1 cellular context compared by ENCODE assay signal in the genomic region with DNA sequence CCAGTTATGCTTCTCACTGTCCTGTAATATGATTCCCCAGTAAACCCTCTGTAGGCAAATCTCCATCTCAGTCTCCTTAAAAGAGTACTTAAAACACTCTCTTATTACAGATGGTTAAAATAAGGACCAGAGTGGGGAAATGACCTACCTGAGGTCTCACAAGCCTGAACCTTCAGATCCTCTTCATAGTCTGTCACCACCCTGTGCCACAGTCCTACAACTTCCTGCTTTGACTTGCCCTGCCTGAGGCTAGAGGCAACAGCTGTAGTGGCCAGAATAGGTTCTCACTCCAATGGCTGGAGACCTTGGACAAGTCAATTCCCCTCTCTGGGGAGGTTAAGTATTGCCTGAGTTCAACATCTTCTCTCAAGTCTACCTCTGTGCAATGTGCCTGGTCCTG.
TF ChIP-seq lines count a peak whose summit lies in the region.

No MANE protein-coding gene starts in this region.

TF ChIP-seq in HepG2, 621 proteins besides CTCF, POLR2A, EP300 and RAD21:
- TF ChIP-seq MED13 (CRISPR knock-in tag; IDR thresholded peaks at IDR 0.05) = no peak
- TF ChIP-seq, protein P1, sequence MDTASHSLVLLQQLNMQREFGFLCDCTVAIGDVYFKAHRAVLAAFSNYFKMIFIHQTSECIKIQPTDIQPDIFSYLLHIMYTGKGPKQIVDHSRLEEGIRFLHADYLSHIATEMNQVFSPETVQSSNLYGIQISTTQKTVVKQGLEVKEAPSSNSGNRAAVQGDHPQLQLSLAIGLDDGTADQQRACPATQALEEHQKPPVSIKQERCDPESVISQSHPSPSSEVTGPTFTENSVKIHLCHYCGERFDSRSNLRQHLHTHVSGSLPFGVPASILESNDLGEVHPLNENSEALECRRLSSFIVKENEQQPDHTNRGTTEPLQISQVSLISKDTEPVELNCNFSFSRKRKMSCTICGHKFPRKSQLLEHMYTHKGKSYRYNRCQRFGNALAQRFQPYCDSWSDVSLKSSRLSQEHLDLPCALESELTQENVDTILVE (CRISPR knock-in tag; IDR thresholded peaks at IDR 0.05) = no peak
- no peak for TF ChIP-seq RBM39 (IDR thresholded peaks at IDR 0.05; ENCODE audit: low read depth, low read length, poor library complexity, severe bottlenecking)
- no peak for TF ChIP-seq ZFP37 (CRISPR knock-in tag; IDR thresholded peaks at IDR 0.05; ENCODE audit: borderline replicate concordance)
- TF ChIP-seq ZNF792 (CRISPR knock-in tag; IDR thresholded peaks at IDR 0.05) = no peak
- no peak for TF ChIP-seq ZSCAN25 (CRISPR knock-in tag; IDR thresholded peaks at IDR 0.05)
- TF ChIP-seq U2AF2 (IDR thresholded peaks at IDR 0.05; ENCODE audit: low read depth, low read length) = no peak
- TF ChIP-seq, protein P2, sequence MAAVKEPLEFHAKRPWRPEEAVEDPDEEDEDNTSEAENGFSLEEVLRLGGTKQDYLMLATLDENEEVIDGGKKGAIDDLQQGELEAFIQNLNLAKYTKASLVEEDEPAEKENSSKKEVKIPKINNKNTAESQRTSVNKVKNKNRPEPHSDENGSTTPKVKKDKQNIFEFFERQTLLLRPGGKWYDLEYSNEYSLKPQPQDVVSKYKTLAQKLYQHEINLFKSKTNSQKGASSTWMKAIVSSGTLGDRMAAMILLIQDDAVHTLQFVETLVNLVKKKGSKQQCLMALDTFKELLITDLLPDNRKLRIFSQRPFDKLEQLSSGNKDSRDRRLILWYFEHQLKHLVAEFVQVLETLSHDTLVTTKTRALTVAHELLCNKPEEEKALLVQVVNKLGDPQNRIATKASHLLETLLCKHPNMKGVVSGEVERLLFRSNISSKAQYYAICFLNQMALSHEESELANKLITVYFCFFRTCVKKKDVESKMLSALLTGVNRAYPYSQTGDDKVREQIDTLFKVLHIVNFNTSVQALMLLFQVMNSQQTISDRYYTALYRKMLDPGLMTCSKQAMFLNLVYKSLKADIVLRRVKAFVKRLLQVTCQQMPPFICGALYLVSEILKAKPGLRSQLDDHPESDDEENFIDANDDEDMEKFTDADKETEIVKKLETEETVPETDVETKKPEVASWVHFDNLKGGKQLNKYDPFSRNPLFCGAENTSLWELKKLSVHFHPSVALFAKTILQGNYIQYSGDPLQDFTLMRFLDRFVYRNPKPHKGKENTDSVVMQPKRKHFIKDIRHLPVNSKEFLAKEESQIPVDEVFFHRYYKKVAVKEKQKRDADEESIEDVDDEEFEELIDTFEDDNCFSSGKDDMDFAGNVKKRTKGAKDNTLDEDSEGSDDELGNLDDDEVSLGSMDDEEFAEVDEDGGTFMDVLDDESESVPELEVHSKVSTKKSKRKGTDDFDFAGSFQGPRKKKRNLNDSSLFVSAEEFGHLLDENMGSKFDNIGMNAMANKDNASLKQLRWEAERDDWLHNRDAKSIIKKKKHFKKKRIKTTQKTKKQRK (IDR thresholded peaks at IDR 0.05; ENCODE audit: low read length) = no peak
- TF ChIP-seq KDM1A (CRISPR knock-in tag; IDR thresholded peaks at IDR 0.05) = no peak
- TF ChIP-seq, protein P3, sequence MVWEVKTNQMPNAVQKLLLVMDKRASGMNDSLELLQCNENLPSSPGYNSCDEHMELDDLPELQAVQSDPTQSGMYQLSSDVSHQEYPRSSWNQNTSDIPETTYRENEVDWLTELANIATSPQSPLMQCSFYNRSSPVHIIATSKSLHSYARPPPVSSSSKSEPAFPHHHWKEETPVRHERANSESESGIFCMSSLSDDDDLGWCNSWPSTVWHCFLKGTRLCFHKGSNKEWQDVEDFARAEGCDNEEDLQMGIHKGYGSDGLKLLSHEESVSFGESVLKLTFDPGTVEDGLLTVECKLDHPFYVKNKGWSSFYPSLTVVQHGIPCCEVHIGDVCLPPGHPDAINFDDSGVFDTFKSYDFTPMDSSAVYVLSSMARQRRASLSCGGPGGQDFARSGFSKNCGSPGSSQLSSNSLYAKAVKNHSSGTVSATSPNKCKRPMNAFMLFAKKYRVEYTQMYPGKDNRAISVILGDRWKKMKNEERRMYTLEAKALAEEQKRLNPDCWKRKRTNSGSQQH (CRISPR knock-in tag; IDR thresholded peaks at IDR 0.05; ENCODE audit: low read depth) = no peak
- TF ChIP-seq PRMT3 (CRISPR knock-in tag; IDR thresholded peaks at IDR 0.05; ENCODE audit: borderline replicate concordance, low read depth) = no peak
